In genomic region chr20:45987108-45987780, GRCh38 we compare ENCODE assay signal across 8 cellular contexts. TPM values are rescaled to one million over a fixed set of nuclear protein-coding genes. Genes with fewer than 3 reads are reported as not detected.
DNase-seq lines count a peak whose midpoint lies in the region; ATAC-seq and TF ChIP-seq lines count a peak whose summit lies in the region.

No MANE protein-coding gene starts in this region.

- H3K9me3 ChIP-seq in A673 (ENCODE audit: low read depth, low read length, poor library complexity, severe bottlenecking), result no peaks in the 10 kb centered on the region

- intact Hi-C loops in A673 (cut with micrococcal nuclease; ENCODE audit: unreplicated experiment), result no loop called here

- ATAC-seq in activated CD4-positive, CD25-positive, alpha-beta regulatory T cell treated with anti-CD3 and anti-CD28 coated beads, Interleukin-2, amount 50 U/mL, for 24 hours, result peak; percentile 86 to 91
- ATAC-seq in left lobe of liver (peak; percentile 97), GM18502 (IDR thresholded peaks at IDR 0.05; ENCODE audit: poor library complexity, unreplicated experiment) (no peak)

- no peaks in the 10 kb centered on the region for H3K4me1 ChIP-seq in A673 (ENCODE audit: insufficient read depth, low read length, poor library complexity, severe bottlenecking)

- POLR2A ChIA-PET in A673 (lab: Charles Lee; ENCODE audit: low non-redundant PET), result no interaction called here

- no TSS peak for BruUV-seq in A673 (replicated peaks; lab: Mats Ljungman, UMichigan)

- H3K4me3 ChIP-seq in A673 (ENCODE audit: low read depth, low read length, poor library complexity, severe bottlenecking), result no peak overlapping the region
- no peak overlapping the region for H3K4me3 ChIP-seq in cardiac fibroblast (replicated peaks in 1 of 2; ENCODE audit: low read depth in 2 of 2, low read length in 2 of 2)

- peak; percentile 77 for DNase-seq in A673 (ENCODE audit: low spot score)
- DNase-seq in GM13977 (ENCODE audit: low spot score), result peak; percentile 84
- peak; percentile 17 for DNase-seq in NCI-H2171 (lab: John Stamatoyannopoulos, UW)
- peak; percentile 65 to 67 for DNase-seq in cardiac fibroblast (ENCODE audit: low read depth in 2 of 2)
- no peak for DNase-seq in left lobe of liver (ENCODE audit: low spot score)
- peak; percentile 40 to 70 (median 47) for DNase-seq in stimulated activated CD4-positive, alpha-beta T cell treated with anti-CD3 and anti-CD28 coated beads, TNF-alpha, amount 100 ng/mL, for 1 hour (ENCODE audit: low read depth in 3 of 3, low spot score in 1 of 3)

- no peaks in the 10 kb centered on the region for H3K27me3 ChIP-seq in A673 (replicated peaks; ENCODE audit: insufficient read depth, low read depth, low read length, poor library complexity)

- in situ Hi-C loops in GM13977 (cut with MboI; ENCODE audit: low pct_unique_long_range_greater_than_20kb, low sequenced_read_pairs, unreplicated experiment), result no loop called here

- CTCF ChIA-PET in A673 (lab: Charles Lee), result interaction anchor here (0.6 to 2.6 kb wide), 13 partner anchors 8 to 496 kb away, joined by 3 to 18 read pairs (median 5); no protein-coding TSS in a partner anchor

- no peaks in the 10 kb centered on the region for H3K36me3 ChIP-seq in A673 (ENCODE audit: insufficient read depth, low read length, poor library complexity, severe bottlenecking)

- H3K27ac ChIP-seq in A673 (ENCODE audit: low read depth, low read length, poor library complexity, severe bottlenecking), result no peak overlapping the region

- TF ChIP-seq CTCF in A673 (conservative IDR thresholded peaks at IDR 0.05; ENCODE audit: low read depth, low read length) (peak; percentile 97), GM13977 (IDR thresholded peaks at IDR 0.05; ENCODE audit: extremely low read depth, insufficient read depth, missing control alignments) (peak; percentile 91), cardiac fibroblast (IDR thresholded peaks at IDR 0.05; ENCODE audit: low read depth, low read length) (peak; percentile 95)

RNA-seq across cellular contexts. Expression of gene ZNF335, which starts 15.2 kb away (rescaled TPM):
- total RNA-seq in A673 (2021) (31.9 and 32.9 TPM in 2 replicates), left lobe of liver (7.6 TPM)

RNA-seq across cellular contexts. Expression of gene MMP9, which starts 21.5 kb away (rescaled TPM):
- total RNA-seq in A673 (2021) (2.4 and 2.8 TPM in 2 replicates), left lobe of liver (1.6 TPM)

RNA-seq across cellular contexts. Expression of gene SLC12A5, which starts 41.8 kb away (rescaled TPM):
- 20.0 and 20.9 TPM in 2 replicates for total RNA-seq in A673 (2021)
- not detected for total RNA-seq in left lobe of liver

RNA-seq across cellular contexts. Expression of gene PCIF1, which starts 52.8 kb away (rescaled TPM):
- total RNA-seq in A673 (2021) (47.5 and 55.8 TPM in 2 replicates), left lobe of liver (11.2 TPM)

Comparison
In these comparisons a context has a peak if more than half of its experiments do, and no peak if none do; other contexts are left out.
1. RNA of gene SLC12A5, which starts 41.8 kb away (total RNA-seq): 20.0 to 20.9 TPM in A673; not detected in left lobe of liver (single experiment); every median in the first group is over 10 times any median in the second.
2. Peak in every context shown above with its lines, with median percentiles within 50 percentile points of each other: CTCF ChIP-seq.